ENCODE assay signal across 27 cellular contexts in the genomic region with DNA sequence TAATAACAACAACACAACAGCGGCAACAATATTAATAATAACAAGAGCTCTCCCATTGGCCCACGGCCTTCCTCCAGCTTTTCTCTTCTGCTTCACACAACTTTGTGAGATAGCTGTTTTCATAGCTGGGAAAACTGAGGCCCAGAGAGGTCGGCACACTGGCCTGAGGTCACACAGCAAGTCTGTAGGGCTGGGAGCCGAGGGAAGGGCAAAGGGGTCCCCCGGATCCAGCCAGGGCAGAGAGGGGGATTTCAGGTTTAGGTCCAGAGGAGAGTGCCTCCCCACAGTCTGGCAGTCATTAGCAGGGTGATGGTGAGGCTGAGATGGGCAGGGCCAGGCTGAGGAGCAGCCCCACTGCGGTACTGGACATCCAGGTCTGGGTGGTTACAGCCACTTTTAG. TPM values are rescaled to one million over a fixed set of nuclear protein-coding genes. Genes with fewer than 3 reads are reported as not detected.
"Had no signal": no experiment of that assay in that cellular context is flagged by ENCODE, and none has a peak within 500 bp of the region (broad histone marks: within the 10 kb centered on the region; RNA-seq: fewer than 3 reads in every experiment).

No MANE protein-coding gene starts in this region.

- H3K27ac ChIP-seq: body of pancreas, breast epithelium, SJSA1 had no signal

- H3K9ac ChIP-seq: SK-N-SH had no signal

- H3K4me3 ChIP-seq: body of pancreas, breast epithelium, MG63, SJSA1 had no signal

- H3K4me1 ChIP-seq: breast epithelium, SJSA1 had no signal

- H3K36me3 ChIP-seq: breast epithelium had no signal

- FAIRE-seq: astrocyte, TTC549 had no signal

- H3K4me2 ChIP-seq: SK-N-SH had no signal

- ATAC-seq: activated CD8-positive, alpha-beta T cell treated with anti-CD3 and anti-CD28 coated beads for 36 hours; activated T-cell treated with anti-CD3 and anti-CD28 coated beads, Interleukin-2, amount 50 U/mL, for 72 hours; body of pancreas; Panc1 had no signal

- DNase-seq: activated CD4-positive, alpha-beta T cell treated with anti-CD3 and anti-CD28 coated beads, Interleukin-2, amount 10 ng/mL, durations not matched to agents 24 days and 14 days; activated CD4-positive, alpha-beta T cell treated with anti-CD3 and anti-CD28 coated beads, Interleukin-2, amount 50 U/mL, for 4 hours; activated CD8-positive, alpha-beta T cell treated with anti-CD3 and anti-CD28 coated beads for 36 hours; activated naive CD4-positive, alpha-beta T cell treated with anti-CD3 and anti-CD28 coated beads, Interleukin-2, amount 10 ng/mL, durations not matched to agents 7 days and 5 days; activated naive CD8-positive, alpha-beta T cell treated with anti-CD3 and anti-CD28 coated beads for 36 hours; activated T-cell treated with anti-CD3 and anti-CD28 coated beads, Interleukin-2, amount 50 U/mL, for 1 hour; activated T-cell treated with anti-CD3 and anti-CD28 coated beads, Interleukin-2, amount 50 U/mL, for 72 hours; body of pancreas; Kasumi-1; KG1; MG63; NCI-H1048; NCI-H1105 treated with DMSO at 0.1 percent for 48 hours; NCI-H1436; NCI-H1694; NCI-H1930; NCI-H2081 treated with DMSO at 0.1 percent for 48 hours; NCI-H226; NCI-H446 treated with DMSO at 0.1 percent for 48 hours; NCI-H524; SHP77; SK-N-SH had no signal

- H3K9me3 ChIP-seq: body of pancreas, breast epithelium, MG63, SJSA1, SK-N-SH had no signal

- H3K27me3 ChIP-seq: body of pancreas, breast epithelium, MG63, SJSA1 had no signal

RNA-seq across cellular contexts. Expression of a gene that starts 9.0 kb away (rescaled TPM):
- total RNA-seq: SJSA1 had no signal

RNA-seq across cellular contexts. Expression of a gene that starts 36.7 kb away (rescaled TPM):
- total RNA-seq: SJSA1 had no signal
